8 cellular contexts compared by ENCODE assay signal in the genomic region with DNA sequence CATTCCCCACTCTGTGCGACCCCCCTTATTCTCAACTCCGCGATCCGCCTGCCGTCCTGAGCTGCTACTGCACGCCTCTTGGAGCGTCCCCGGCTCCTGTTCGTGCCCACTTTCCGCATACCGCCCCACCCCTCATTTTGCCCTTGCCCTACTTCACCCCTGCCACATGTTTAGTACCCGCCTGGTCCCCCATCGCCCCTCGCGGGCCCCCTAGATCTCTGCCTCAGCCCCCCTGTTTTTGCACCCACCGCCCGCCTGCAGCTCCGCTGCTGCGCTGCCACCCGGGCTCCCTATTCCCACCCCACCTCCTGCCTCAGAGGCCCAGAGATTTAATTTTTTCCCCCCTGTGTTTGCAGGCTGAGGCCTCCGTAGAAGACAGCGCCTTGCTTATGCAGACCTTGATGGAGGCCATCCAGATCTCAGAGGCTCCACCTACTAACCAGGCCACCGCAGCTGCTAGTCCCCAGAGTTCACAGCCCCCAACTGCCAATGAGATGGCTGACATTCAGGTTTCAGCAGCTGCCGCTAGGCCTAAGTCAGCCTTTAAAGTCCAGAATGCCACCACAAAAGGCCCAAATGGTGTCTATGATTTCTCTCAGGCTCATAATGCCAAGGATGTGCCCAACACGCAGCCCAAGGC. TPM values are rescaled to one million over a fixed set of nuclear protein-coding genes. Genes with fewer than 3 reads are reported as not detected.
DNase-seq lines count a peak whose midpoint lies in the region; ATAC-seq and TF ChIP-seq lines count a peak whose summit lies in the region.

No MANE protein-coding gene starts in this region.

- H3K9me3 Mint-ChIP-seq in activated naive CD4-positive, alpha-beta T cell treated with anti-CD3 and anti-CD28 coated beads, Interleukin-2, amount 50 U/mL, for 24 hours, result no peaks in the 10 kb centered on the region
- H3K9me3 Mint-ChIP-seq in natural killer cell treated with Interleukin-12 subunit alpha and Interleukin-12 subunit beta and Interleukin-15 and Interleukin-18, amount 100 ng/mL, for 72 hours, result no peaks in the 10 kb centered on the region

- H3K36me3 ChIP-seq in Peyer's patch, result peaks cover 0 to 18% (median 0%) of the 10 kb centered on the region in 3 donors

- H3K27me3 ChIP-seq in Peyer's patch, result no peaks in the 10 kb centered on the region

- ATAC-seq in HG02885 (IDR thresholded peaks at IDR 0.05; ENCODE audit: poor library complexity, unreplicated experiment), result peak; percentile 68
- peak; percentile 5 for ATAC-seq in esophagus mucosa
- no peak for ATAC-seq in natural killer cell treated with Interleukin-12 subunit alpha and Interleukin-12 subunit beta and Interleukin-15 and Interleukin-18, amount 100 ng/mL, for 72 hours

- DNase-seq in activated naive CD4-positive, alpha-beta T cell (lab: John Stamatoyannopoulos, UW), result no peak
- DNase-seq in Peyer's patch (peak in 1 of 3 donors; percentile 39), NCI-H226 (no peak), GOT3 (lab: John Stamatoyannopoulos, UW) (no peak)
- no peak for DNase-seq in natural killer cell treated with Interleukin-12 subunit alpha and Interleukin-12 subunit beta and Interleukin-15 and Interleukin-18, amount 100 ng/mL, for 72 hours (ENCODE audit: low spot score)

- peaks cover 31% of the 10 kb centered on the region for H3K4me1 Mint-ChIP-seq in activated naive CD4-positive, alpha-beta T cell treated with anti-CD3 and anti-CD28 coated beads, Interleukin-2, amount 50 U/mL, for 24 hours
- peaks cover 0 to 19% of the 10 kb centered on the region in 2 donors for H3K4me1 Mint-ChIP-seq in natural killer cell treated with Interleukin-12 subunit alpha and Interleukin-12 subunit beta and Interleukin-15 and Interleukin-18, amount 100 ng/mL, for 72 hours (ENCODE audit: low read depth in 2 of 2)

- peak overlapping the region; percentile 42 to 62 (median 52) for H3K4me3 ChIP-seq in Peyer's patch

- H3K4me1 ChIP-seq in Peyer's patch, result no peaks in the 10 kb centered on the region

- peak overlapping the region; percentile 62 for H3K27ac Mint-ChIP-seq in activated naive CD4-positive, alpha-beta T cell treated with anti-CD3 and anti-CD28 coated beads, Interleukin-2, amount 50 U/mL, for 24 hours
- peak overlapping the region in 1 of 2 donors; percentile 73 for H3K27ac Mint-ChIP-seq in natural killer cell treated with Interleukin-12 subunit alpha and Interleukin-12 subunit beta and Interleukin-15 and Interleukin-18, amount 100 ng/mL, for 72 hours

- H3K36me3 Mint-ChIP-seq in activated naive CD4-positive, alpha-beta T cell treated with anti-CD3 and anti-CD28 coated beads, Interleukin-2, amount 50 U/mL, for 24 hours, result peaks cover 2% of the 10 kb centered on the region
- H3K36me3 Mint-ChIP-seq in natural killer cell treated with Interleukin-12 subunit alpha and Interleukin-12 subunit beta and Interleukin-15 and Interleukin-18, amount 100 ng/mL, for 72 hours, result no peaks in the 10 kb centered on the region

- no peak for TF ChIP-seq POLR2A in Peyer's patch (IDR thresholded peaks at IDR 0.05)

- H3K27me3 Mint-ChIP-seq in activated naive CD4-positive, alpha-beta T cell treated with anti-CD3 and anti-CD28 coated beads, Interleukin-2, amount 50 U/mL, for 24 hours, result no peaks in the 10 kb centered on the region
- H3K27me3 Mint-ChIP-seq in natural killer cell treated with Interleukin-12 subunit alpha and Interleukin-12 subunit beta and Interleukin-15 and Interleukin-18, amount 100 ng/mL, for 72 hours, result peaks cover 0 to 3% of the 10 kb centered on the region in 2 donors

- peak overlapping the region in 3 of 4 donors; percentile 13 to 78 (median 70) for H3K27ac ChIP-seq in Peyer's patch

- peak overlapping the region; percentile 95 for H3K4me3 Mint-ChIP-seq in activated naive CD4-positive, alpha-beta T cell treated with anti-CD3 and anti-CD28 coated beads, Interleukin-2, amount 50 U/mL, for 24 hours
- peak overlapping the region; percentile 88 for H3K4me3 Mint-ChIP-seq in natural killer cell treated with Interleukin-12 subunit alpha and Interleukin-12 subunit beta and Interleukin-15 and Interleukin-18, amount 100 ng/mL, for 72 hours

- TF ChIP-seq CTCF in Peyer's patch (IDR thresholded peaks at IDR 0.05), result no peak

- no peaks in the 10 kb centered on the region for H3K9me3 ChIP-seq in Peyer's patch

RNA-seq across cellular contexts. Expression of gene MAGED1, which starts 1.4 kb away (rescaled TPM):
- 10 to 100 TPM; 35.6 to 42.1 (median 36.9) TPM for total RNA-seq in Peyer's patch
- total RNA-seq in esophagus mucosa, result 31.4 TPM
- total RNA-seq in natural killer cell treated with Interleukin-12 subunit alpha and Interleukin-12 subunit beta and Interleukin-15 and Interleukin-18, amount 100 ng/mL, for 72 hours, result 10 to 100 TPM; 30.4 to 35.2 TPM

Comparison
In these comparisons a context has a peak if more than half of its experiments do, and no peak if none do; other contexts are left out.
1. ATAC-seq: peak in HG02885 (single experiment) and esophagus mucosa (single experiment); none in natural killer cell treated with Interleukin-12 subunit alpha and Interleukin-12 subunit beta and Interleukin-15 and Interleukin-18, amount 100 ng/mL, for 72 hours (0 of 2).